8 cellular contexts compared by ENCODE assay signal in genomic region chr13:75372517-75372916, GRCh38.
DNase-seq lines count a peak whose midpoint lies in the region; ATAC-seq, FAIRE-seq and TF ChIP-seq lines count a peak whose summit lies in the region.

No MANE protein-coding gene starts in this region.

- H3K9me3 ChIP-seq in BE2C, result no peaks in the 10 kb centered on the region
- H3K9me3 ChIP-seq in astrocyte (ENCODE audit: insufficient read depth, low read depth, low read length), result no peaks in the 10 kb centered on the region

- DNase-seq in BE2C (peak; percentile 32), NCI-H2107 treated with DMSO at 0.1 percent for 48 hours (lab: John Stamatoyannopoulos, UW; ENCODE audit: unreplicated experiment) (peak; percentile 4), astrocyte (ENCODE audit: low read depth) (no peak), immature natural killer cell (peak; percentile 22 to 48 (median 44)), nucleus accumbens (lab: John Stamatoyannopoulos, UW) (no peak)
- no peak for DNase-seq in stimulated activated naive CD8-positive, alpha-beta T cell treated with anti-CD3 and anti-CD28 coated beads, Interleukin-15, amount 100 ng/mL, for 72 hours

- H3K9me3 Mint-ChIP-seq in astrocyte (ENCODE audit: unreplicated experiment), result no peaks in the 10 kb centered on the region
- no peaks in the 10 kb centered on the region for H3K9me3 Mint-ChIP-seq in immature natural killer cell
- H3K9me3 Mint-ChIP-seq in stimulated activated naive CD8-positive, alpha-beta T cell treated with anti-CD3 and anti-CD28 coated beads, Interleukin-15, amount 100 ng/mL, for 72 hours, result no peaks in the 10 kb centered on the region

- no peak overlapping the region for H3K9ac ChIP-seq in astrocyte (ENCODE audit: low read length)

- H2AFZ ChIP-seq in astrocyte (ENCODE audit: low read depth, low read length), result no peak overlapping the region

- no peak overlapping the region for H3K27ac ChIP-seq in astrocyte (ENCODE audit: low read depth, low read length)

- H3K27me3 Mint-ChIP-seq in astrocyte (ENCODE audit: low read depth, unreplicated experiment) (no peaks in the 10 kb centered on the region), immature natural killer cell (ENCODE audit: low read depth in 3 of 3) (peaks cover 0 to 4% (median 0%) of the 10 kb centered on the region in 3 donors)
- H3K27me3 Mint-ChIP-seq in stimulated activated naive CD8-positive, alpha-beta T cell treated with anti-CD3 and anti-CD28 coated beads, Interleukin-15, amount 100 ng/mL, for 72 hours, result no peaks in the 10 kb centered on the region

- H3K36me3 ChIP-seq in BE2C (no peaks in the 10 kb centered on the region), astrocyte (ENCODE audit: insufficient read depth, low read length) (no peaks in the 10 kb centered on the region)

- H3K36me3 Mint-ChIP-seq in astrocyte (ENCODE audit: low read depth, unreplicated experiment) (no peaks in the 10 kb centered on the region), immature natural killer cell (no peaks in the 10 kb centered on the region)

- H3K4me1 Mint-ChIP-seq in astrocyte (ENCODE audit: low read depth, unreplicated experiment) (peaks cover 10% of the 10 kb centered on the region), immature natural killer cell (no peaks in the 10 kb centered on the region)
- H3K4me1 Mint-ChIP-seq in stimulated activated naive CD8-positive, alpha-beta T cell treated with anti-CD3 and anti-CD28 coated beads, Interleukin-15, amount 100 ng/mL, for 72 hours, result no peaks in the 10 kb centered on the region

- ATAC-seq in GM18517 (IDR thresholded peaks at IDR 0.05; ENCODE audit: unreplicated experiment) (peak; percentile 76), HG02973 (IDR thresholded peaks at IDR 0.05; ENCODE audit: unreplicated experiment) (peak; percentile 78)
- peak; percentile 63 for ATAC-seq in stimulated activated naive CD8-positive, alpha-beta T cell treated with anti-CD3 and anti-CD28 coated beads, Interleukin-15, amount 100 ng/mL, for 72 hours

- no peaks in the 10 kb centered on the region for H4K20me1 ChIP-seq in astrocyte (ENCODE audit: insufficient read depth, low read length)

- H3K4me3 Mint-ChIP-seq in astrocyte (ENCODE audit: unreplicated experiment) (no peak overlapping the region), immature natural killer cell (no peak overlapping the region)
- no peak overlapping the region for H3K4me3 Mint-ChIP-seq in stimulated activated naive CD8-positive, alpha-beta T cell treated with anti-CD3 and anti-CD28 coated beads, Interleukin-15, amount 100 ng/mL, for 72 hours

- H3K27me3 ChIP-seq in BE2C (no peaks in the 10 kb centered on the region), astrocyte (ENCODE audit: insufficient read depth, low read length) (no peaks in the 10 kb centered on the region)

- FAIRE-seq in astrocyte (lab: Jason Lieb, UNC), result no peak

- peaks cover 2% of the 10 kb centered on the region for H3K79me2 ChIP-seq in astrocyte (ENCODE audit: insufficient read depth, low read length)

- H3K4me1 ChIP-seq in BE2C (peaks cover 28% of the 10 kb centered on the region), astrocyte (ENCODE audit: insufficient read depth, low read length) (peaks cover 17% of the 10 kb centered on the region)

- H3K4me3 ChIP-seq in BE2C (ENCODE audit: low read depth, low read length) (no peak overlapping the region), astrocyte (ENCODE audit: insufficient read depth, low read depth, low read length) (no peak overlapping the region)

- H3K4me2 ChIP-seq in astrocyte (ENCODE audit: low read length), result no peak overlapping the region

- H3K27ac Mint-ChIP-seq in astrocyte (ENCODE audit: unreplicated experiment), result no peak overlapping the region
- no peak overlapping the region for H3K27ac Mint-ChIP-seq in immature natural killer cell
- H3K27ac Mint-ChIP-seq in stimulated activated naive CD8-positive, alpha-beta T cell treated with anti-CD3 and anti-CD28 coated beads, Interleukin-15, amount 100 ng/mL, for 72 hours, result no peak overlapping the region

- peak; percentile 69 for TF ChIP-seq CTCF in BE2C (IDR thresholded peaks at IDR 0.05; ENCODE audit: low read depth, low read length)
- peak; percentile 70 for TF ChIP-seq CTCF in astrocyte (IDR thresholded peaks at IDR 0.05; ENCODE audit: insufficient read depth, low read depth, low read length)

Comparison
In these comparisons a context has a peak if more than half of its experiments do, and no peak if none do; other contexts are left out.
1. DNase-seq: peak in BE2C (single experiment), NCI-H2107 treated with DMSO at 0.1 percent for 48 hours (single experiment) and immature natural killer cell (3 of 3); none in astrocyte (single experiment), stimulated activated naive CD8-positive, alpha-beta T cell treated with anti-CD3 and anti-CD28 coated beads, Interleukin-15, amount 100 ng/mL, for 72 hours (0 of 2) and nucleus accumbens (0 of 56).
2. Peak in every context shown above with its lines, with median percentiles within 50 percentile points of each other: ATAC-seq.